2 cellular contexts compared by ENCODE assay signal in genomic region chr6:13053080-13053479, GRCh38.
A peak's percentile ranks its signal among the peaks of the same experiment; 100 is the strongest.
TF ChIP-seq lines count a peak whose summit lies in the region.

No MANE protein-coding gene starts in this region.

TF ChIP-seq in GM23338, 12 proteins besides CTCF, POLR2A, EP300 and RAD21 (continued from another document):
- TF ChIP-seq ZNF462 (CRISPR knock-in tag; IDR thresholded peaks at IDR 0.05) (no peak), REST (IDR thresholded peaks at IDR 0.05; ENCODE audit: unreplicated experiment) (no peak), EZH2 (IDR thresholded peaks at IDR 0.05; ENCODE audit: low read depth, unreplicated experiment) (no peak), NANOG (IDR thresholded peaks at IDR 0.05; ENCODE audit: borderline replicate concordance) (no peak), ETS1 (IDR thresholded peaks at IDR 0.05) (no peak), STAT1 (IDR thresholded peaks at IDR 0.05; ENCODE audit: unreplicated experiment) (no peak), JUNB (IDR thresholded peaks at IDR 0.05; ENCODE audit: unreplicated experiment) (no peak), POLR2AphosphoS5 (IDR thresholded peaks at IDR 0.05; ENCODE audit: low read depth) (no peak), ZNF331 (CRISPR knock-in tag; IDR thresholded peaks at IDR 0.05; ENCODE audit: low read depth) (no peak), CREB1 (CRISPR knock-in tag; IDR thresholded peaks at IDR 0.05; ENCODE audit: low read depth) (no peak), EZH2phosphoT487 (IDR thresholded peaks at IDR 0.05; ENCODE audit: unreplicated experiment) (no peak)

TF ChIP-seq in K562, 482 proteins besides CTCF, POLR2A, EP300 and RAD21 (continued from another document and continues in another):
- TF ChIP-seq CHD4 (IDR thresholded peaks at IDR 0.05; ENCODE audit: insufficient read depth, insufficient replicate concordance, low read depth, low read length, poor library complexity, severe bottlenecking): no peak
- no peak for TF ChIP-seq DMBX1 (CRISPR knock-in tag; IDR thresholded peaks at IDR 0.05; ENCODE audit: borderline replicate concordance)
- TF ChIP-seq HES1 (IDR thresholded peaks at IDR 0.05; ENCODE audit: low read depth): no peak
- no peak for TF ChIP-seq GABPB2 (CRISPR knock-in tag; conservative IDR thresholded peaks at IDR 0.05)
- TF ChIP-seq MGA (IDR thresholded peaks at IDR 0.05): 0 out of 2 replicates have a peak, but pooled peaks have one; percentile 21
- no peak for TF ChIP-seq CUX1 (CRISPR knock-in tag; IDR thresholded peaks at IDR 0.05)
- TF ChIP-seq MEF2D (tag; conservative IDR thresholded peaks at IDR 0.05; ENCODE audit: low read depth): no peak
- TF ChIP-seq PPARD (CRISPR knock-in tag; IDR thresholded peaks at IDR 0.05): no peak
- TF ChIP-seq FOXP4 (CRISPR knock-in tag; IDR thresholded peaks at IDR 0.05; ENCODE audit: borderline replicate concordance): no peak
- no peak for TF ChIP-seq SMARCB1 (IDR thresholded peaks at IDR 0.05; ENCODE audit: insufficient read length, low read depth)
- peak; percentile 38 for TF ChIP-seq RFX1 (IDR thresholded peaks at IDR 0.05)
- TF ChIP-seq ZNF77 (CRISPR knock-in tag; IDR thresholded peaks at IDR 0.05): no peak
- TF ChIP-seq PTRF (tag; IDR thresholded peaks at IDR 0.05): no peak
- TF ChIP-seq USF2 (CRISPR knock-in tag; IDR thresholded peaks at IDR 0.05): peak; percentile 57
- TF ChIP-seq NR2C1 (IDR thresholded peaks at IDR 0.05): no peak
- no peak for TF ChIP-seq NR2C1 (tag; IDR thresholded peaks at IDR 0.05)
- peak; percentile 39 for TF ChIP-seq CBFA2T2 (conservative IDR thresholded peaks at IDR 0.05)
- no peak for TF ChIP-seq ZNF655 (CRISPR knock-in tag; IDR thresholded peaks at IDR 0.05)
- peak; percentile 98 for TF ChIP-seq TFE3 (CRISPR knock-in tag; IDR thresholded peaks at IDR 0.05)
- TF ChIP-seq WHSC1 (IDR thresholded peaks at IDR 0.05; ENCODE audit: low read length): no peak
- TF ChIP-seq THRB (CRISPR knock-in tag; conservative IDR thresholded peaks at IDR 0.05): no peak
- no peak for TF ChIP-seq NEUROD1 (IDR thresholded peaks at IDR 0.05; ENCODE audit: borderline replicate concordance, low read depth, low read length, partially characterized antibody)
- no peak for TF ChIP-seq PML (IDR thresholded peaks at IDR 0.05; ENCODE audit: low read length)
- TF ChIP-seq KLF6 (CRISPR knock-in tag; IDR thresholded peaks at IDR 0.05; ENCODE audit: borderline replicate concordance): no peak
- TF ChIP-seq HMG20B (CRISPR knock-in tag; IDR thresholded peaks at IDR 0.05): no peak
- no peak for TF ChIP-seq EGR1 (conservative IDR thresholded peaks at IDR 0.05)
